ENCODE assay signal across 6 cellular contexts in genomic region chr20:12095224-12095623, GRCh38.
"Had no signal": no experiment of that assay in that cellular context is flagged by ENCODE, and none has a peak within 500 bp of the region (broad histone marks: within the 10 kb centered on the region; RNA-seq: fewer than 3 reads in every experiment).

No MANE protein-coding gene starts in this region.

- H3K4me1 Mint-ChIP-seq: IgD-negative memory B cell had no signal

- H3K4me3 Mint-ChIP-seq: IgD-negative memory B cell had no signal

- H3K27me3 Mint-ChIP-seq: IgD-negative memory B cell had no signal

- H3K27ac ChIP-seq: HL-60 had no signal

- H3K4me3 ChIP-seq: K562 had no signal

- DNase-seq: IMR-90, KBM-7 had no signal

- ATAC-seq: HepG2, K562 had no signal
